Comparison of ENCODE assay signal across 8 cellular contexts in the genomic region with DNA sequence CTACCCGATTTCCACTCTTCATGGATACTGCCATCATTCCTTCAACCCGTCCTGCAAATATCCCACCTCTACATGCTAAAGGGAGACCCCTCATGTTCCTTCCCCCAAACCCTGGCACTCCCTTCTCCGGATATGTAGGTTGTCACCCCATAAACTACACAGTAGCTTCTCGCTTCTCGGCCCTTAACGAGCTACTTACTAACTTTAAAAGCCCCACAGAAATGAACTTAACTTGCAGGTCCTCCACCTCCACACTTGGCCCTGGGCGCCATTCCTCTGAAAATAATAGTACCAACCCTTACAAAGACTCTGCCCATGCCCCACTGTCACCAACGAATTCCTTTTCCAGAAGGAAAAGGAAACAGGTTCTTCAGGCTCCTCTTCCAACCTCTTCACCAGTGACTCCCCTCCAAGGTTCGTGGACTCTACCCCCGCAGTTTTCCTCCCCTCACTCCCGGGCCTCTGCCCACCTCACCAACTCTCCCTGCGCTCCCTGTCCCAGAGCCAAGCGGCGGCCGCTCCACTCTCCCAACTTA. TPM values are rescaled to one million over a fixed set of nuclear protein-coding genes. Genes with fewer than 3 reads are reported as not detected.
DNase-seq lines count a peak whose midpoint lies in the region.

No MANE protein-coding gene starts in this region.

- H3K4me1 ChIP-seq in iPS-20b (ENCODE audit: insufficient read depth, low read length): 0 out of 2 replicates have a peak, but pooled peaks cover 5% of the 10 kb centered on the region

- H3K27ac ChIP-seq in iPS-20b (ENCODE audit: low read length) (no peak overlapping the region), substantia nigra (ENCODE audit: low read depth, low read length, poor library complexity, severe bottlenecking) (peak overlapping the region; percentile 86)

- H3K36me3 ChIP-seq in iPS-20b (ENCODE audit: insufficient read depth, low read depth, low read length): no peaks in the 10 kb centered on the region

- H3K9me3 ChIP-seq in iPS-20b (ENCODE audit: insufficient read depth, low read depth, low read length): no peaks in the 10 kb centered on the region

- H3K9ac ChIP-seq in iPS-20b (ENCODE audit: low read depth, low read length): peak overlapping the region; percentile 82

- H3K4me3 ChIP-seq in iPS-20b (ENCODE audit: low read length): peak overlapping the region; percentile 96

- H3K4me3 Mint-ChIP-seq in T-helper 2 cell treated with Interferon-gamma antibody and Interleukin-4, amounts not matched to agents 5 μg/mL and 100 μg/mL, for 36 hours: peak overlapping the region; percentile 100
- H3K4me3 Mint-ChIP-seq in activated T-helper 2 cell treated with anti-CD3 and anti-CD28 coated beads, Interferon-gamma antibody, Interleukin-2, Interleukin-4, amounts not matched to agents 10 μg/mL and 5 μg/mL and 100 μg/mL, durations not matched to agents 14 hours and 24 hours and 36 hours (ENCODE audit: low read depth): peak overlapping the region; percentile 97

- H3K4me1 Mint-ChIP-seq in T-helper 2 cell treated with Interferon-gamma antibody and Interleukin-4, amounts not matched to agents 5 μg/mL and 100 μg/mL, for 36 hours (ENCODE audit: low read depth): peaks cover 29% of the 10 kb centered on the region
- H3K4me1 Mint-ChIP-seq in activated T-helper 2 cell treated with anti-CD3 and anti-CD28 coated beads, Interferon-gamma antibody, Interleukin-2, Interleukin-4, amounts not matched to agents 10 μg/mL and 5 μg/mL and 100 μg/mL, durations not matched to agents 14 hours and 24 hours and 36 hours (ENCODE audit: low read depth): peaks cover 25% of the 10 kb centered on the region

- no peaks in the 10 kb centered on the region for H3K27me3 ChIP-seq in iPS-20b (ENCODE audit: insufficient read depth, low read length)

- H3K9me3 Mint-ChIP-seq in T-helper 2 cell treated with Interferon-gamma antibody and Interleukin-4, amounts not matched to agents 5 μg/mL and 100 μg/mL, for 36 hours: no peaks in the 10 kb centered on the region
- no peaks in the 10 kb centered on the region for H3K9me3 Mint-ChIP-seq in activated T-helper 2 cell treated with anti-CD3 and anti-CD28 coated beads, Interferon-gamma antibody, Interleukin-2, Interleukin-4, amounts not matched to agents 10 μg/mL and 5 μg/mL and 100 μg/mL, durations not matched to agents 14 hours and 24 hours and 36 hours

- no peaks in the 10 kb centered on the region for H3K27me3 Mint-ChIP-seq in T-helper 2 cell treated with Interferon-gamma antibody and Interleukin-4, amounts not matched to agents 5 μg/mL and 100 μg/mL, for 36 hours (ENCODE audit: low read depth)
- no peaks in the 10 kb centered on the region for H3K27me3 Mint-ChIP-seq in activated T-helper 2 cell treated with anti-CD3 and anti-CD28 coated beads, Interferon-gamma antibody, Interleukin-2, Interleukin-4, amounts not matched to agents 10 μg/mL and 5 μg/mL and 100 μg/mL, durations not matched to agents 14 hours and 24 hours and 36 hours (ENCODE audit: low read depth)

- H3K36me3 Mint-ChIP-seq in T-helper 2 cell treated with Interferon-gamma antibody and Interleukin-4, amounts not matched to agents 5 μg/mL and 100 μg/mL, for 36 hours (ENCODE audit: low read depth): peaks cover 23% of the 10 kb centered on the region
- peaks cover 16% of the 10 kb centered on the region for H3K36me3 Mint-ChIP-seq in activated T-helper 2 cell treated with anti-CD3 and anti-CD28 coated beads, Interferon-gamma antibody, Interleukin-2, Interleukin-4, amounts not matched to agents 10 μg/mL and 5 μg/mL and 100 μg/mL, durations not matched to agents 14 hours and 24 hours and 36 hours (ENCODE audit: low read depth)

- intact Hi-C loops in activated T-helper 2 cell treated with anti-CD3 and anti-CD28 coated beads, Interferon-gamma antibody, Interleukin-2, Interleukin-4, amounts not matched to agents 10 μg/mL and 5 μg/mL and 100 μg/mL, durations not matched to agents 14 hours and 24 hours and 36 hours (cut with micrococcal nuclease): loop anchor here (5.0 kb wide), 2 partner anchors 46 to 59 kb away; no protein-coding TSS in a partner anchor

- H3K27ac Mint-ChIP-seq in T-helper 2 cell treated with Interferon-gamma antibody and Interleukin-4, amounts not matched to agents 5 μg/mL and 100 μg/mL, for 36 hours: peak overlapping the region; percentile 94
- H3K27ac Mint-ChIP-seq in activated T-helper 2 cell treated with anti-CD3 and anti-CD28 coated beads, Interferon-gamma antibody, Interleukin-2, Interleukin-4, amounts not matched to agents 10 μg/mL and 5 μg/mL and 100 μg/mL, durations not matched to agents 14 hours and 24 hours and 36 hours: peak overlapping the region; percentile 86

- no peak for DNase-seq in T-helper 2 cell treated with Interferon-gamma antibody and Interleukin-4, amounts not matched to agents 5 μg/mL and 100 μg/mL, for 36 hours (ENCODE audit: low spot score)
- DNase-seq in T-helper 2 cell (no peak), substantia nigra (lab: John Stamatoyannopoulos, UW) (peak in 1 of 49 donors; percentile 6), H4 (ENCODE audit: low spot score) (no peak), NCI-H2029 (lab: John Stamatoyannopoulos, UW) (no peak), glomerular visceral epithelial cell (ENCODE audit: extremely low spot score) (no peak)
- no peak for DNase-seq in activated T-helper 2 cell treated with anti-CD3 and anti-CD28 coated beads, Interferon-gamma antibody, Interleukin-2, Interleukin-4, amounts not matched to agents 10 μg/mL and 5 μg/mL and 100 μg/mL, durations not matched to agents 14 hours and 24 hours and 36 hours (ENCODE audit: low spot score)

RNA-seq across cellular contexts. Expression of a gene that starts 1.2 kb away (rescaled TPM):
- total RNA-seq in activated T-helper 2 cell treated with anti-CD3 and anti-CD28 coated beads, Interferon-gamma antibody, Interleukin-2, Interleukin-4, amounts not matched to agents 10 μg/mL and 5 μg/mL and 100 μg/mL, durations not matched to agents 14 hours and 24 hours and 36 hours: 33.4 and 38.2 TPM in 2 replicates
- total RNA-seq in H4 (2014; rRNA removed; shearing (Covaris generic)): 4.0 and 4.7 TPM in 2 replicates
